In the genomic region with DNA sequence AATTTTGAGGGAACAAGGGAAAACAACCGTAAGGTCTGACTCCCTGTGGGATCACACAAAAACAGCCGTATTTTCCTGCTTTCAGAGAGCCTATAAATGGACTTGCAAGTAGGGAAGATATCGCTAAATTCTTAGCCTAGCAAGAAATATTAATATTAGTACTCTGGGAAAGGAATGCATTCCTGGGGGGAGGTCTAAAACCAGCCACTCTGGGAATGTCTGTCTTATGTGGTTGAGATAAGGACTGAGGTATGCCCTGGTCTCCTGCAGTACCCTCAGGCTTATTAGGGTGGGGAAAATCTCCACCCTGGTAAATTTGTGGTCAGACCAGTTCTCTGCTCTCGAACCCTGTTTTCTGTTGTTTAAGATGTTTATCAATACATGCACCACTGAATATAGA, we compare ENCODE assay signal across 4 cellular contexts. TPM values are rescaled to one million over a fixed set of nuclear protein-coding genes. Genes with fewer than 3 reads are reported as not detected.
"Had no signal": no experiment of that assay in that cellular context is flagged by ENCODE, and none has a peak within 500 bp of the region (broad histone marks: within the 10 kb centered on the region; RNA-seq: fewer than 3 reads in every experiment).

No MANE protein-coding gene starts in this region.

RNA-seq across cellular contexts. Expression of a gene that starts 16.0 kb away (rescaled TPM):
- total RNA-seq: LHCN-M2, M059J, MCF 10A, NCI-H460 had no signal
